ENCODE assay signal across 1 cellular context in genomic region chr14:22982477-22983245, GRCh38.
A peak's percentile ranks its signal among the peaks of the same experiment; 100 is the strongest.
TF ChIP-seq lines count a peak whose summit lies in the region.

Gene AJUBA (minus strand): TSS chr14:22982551. CDS start chr14:22982266, 285 bp downstream.

TF ChIP-seq in H1, 55 proteins besides CTCF, POLR2A, EP300 and RAD21:
- peak; percentile 79 for TF ChIP-seq BACH1 (IDR thresholded peaks at IDR 0.05; ENCODE audit: low read length)
- TF ChIP-seq MAX (IDR thresholded peaks at IDR 0.05): peak; percentile 86
- peak; percentile 85 for TF ChIP-seq KDM4A (IDR thresholded peaks at IDR 0.05; ENCODE audit: low read depth, low read length, severe bottlenecking)
- no peak for TF ChIP-seq EZH2 (IDR thresholded peaks at IDR 0.05; ENCODE audit: low read depth, low read length, severe bottlenecking)
- TF ChIP-seq ATF2 (IDR thresholded peaks at IDR 0.05; ENCODE audit: low read length): 0 out of 2 replicates have a peak, but pooled peaks have one; percentile 49
- no peak for TF ChIP-seq GABPA (IDR thresholded peaks at IDR 0.05; ENCODE audit: borderline replicate concordance, insufficient read depth, low read length)
- TF ChIP-seq NRF1 (IDR thresholded peaks at IDR 0.05; ENCODE audit: low read depth, low read length): no peak
- TF ChIP-seq JUND (IDR thresholded peaks at IDR 0.05; ENCODE audit: low read length): no peak
- peak in 1 of 2 experiments; percentile 89; a peak in 2 of 4 replicates for TF ChIP-seq SIN3A (conservative IDR thresholded peaks at IDR 0.05 in 1 of 2, IDR thresholded peaks at IDR 0.05 in 1 of 2; ENCODE audit: low read depth in 1 of 2, low read length in 2 of 2)
- peak in 1 of 2 experiments; percentile 95; a peak in 2 of 4 replicates for TF ChIP-seq HDAC2 (IDR thresholded peaks at IDR 0.05; ENCODE audit: borderline replicate concordance in 1 of 2, low read depth in 2 of 2, low read length in 2 of 2)
- no peak for TF ChIP-seq RXRA (IDR thresholded peaks at IDR 0.05; ENCODE audit: insufficient read depth, low read depth, low read length)
- peak; percentile 91 for TF ChIP-seq ASH2L (IDR thresholded peaks at IDR 0.05; ENCODE audit: low read length)
- TF ChIP-seq SAP30 (IDR thresholded peaks at IDR 0.05; ENCODE audit: insufficient read depth, insufficient replicate concordance, low read length): no peak
- no peak for TF ChIP-seq SIX5 (IDR thresholded peaks at IDR 0.05; ENCODE audit: low read depth, low read length)
- TF ChIP-seq YY1 (IDR thresholded peaks at IDR 0.05; ENCODE audit: low read depth, low read length): peak; percentile 49; the same call in 1 of the 2 replicates
- no peak for TF ChIP-seq TCF12 (IDR thresholded peaks at IDR 0.05; ENCODE audit: low read depth, low read length)
- no peak for TF ChIP-seq SUZ12 (IDR thresholded peaks at IDR 0.05; ENCODE audit: low read length)
- TF ChIP-seq CTBP2 (IDR thresholded peaks at IDR 0.05; ENCODE audit: borderline replicate concordance, insufficient read depth, insufficient read length, low read length): peak; percentile 84
- peak; percentile 76 for TF ChIP-seq SP1 (IDR thresholded peaks at IDR 0.05; ENCODE audit: low read depth, low read length)
- TF ChIP-seq TEAD4 (IDR thresholded peaks at IDR 0.05; ENCODE audit: low read depth, low read length): peak; percentile 98
- TF ChIP-seq HDAC6 (IDR thresholded peaks at IDR 0.05; ENCODE audit: low read depth, low read length): no peak
- TF ChIP-seq KDM1A (IDR thresholded peaks at IDR 0.05; ENCODE audit: borderline replicate concordance, low read length): peak; percentile 47; the same call in 1 of the 2 replicates
- TF ChIP-seq RBBP5 (IDR thresholded peaks at IDR 0.05; ENCODE audit: borderline replicate concordance, low read depth, low read length): 0 out of 2 replicates have a peak, but pooled peaks have one; percentile 38
- no peak for TF ChIP-seq CBX5 (IDR thresholded peaks at IDR 0.05; ENCODE audit: low read depth, low read length)
- TF ChIP-seq SP4 (IDR thresholded peaks at IDR 0.05; ENCODE audit: low read length): 0 out of 2 replicates have a peak, but pooled peaks have one; percentile 9
- no peak for TF ChIP-seq CEBPB (IDR thresholded peaks at IDR 0.05; ENCODE audit: low read depth, low read length)
- TF ChIP-seq RNF2 (IDR thresholded peaks at IDR 0.05; ENCODE audit: borderline replicate concordance, low read depth, low read length, missing control alignments, poor library complexity, severe bottlenecking): no peak
- no peak for TF ChIP-seq SIRT6 (IDR thresholded peaks at IDR 0.05; ENCODE audit: low read length)
- TF ChIP-seq TAF1 (IDR thresholded peaks at IDR 0.05; ENCODE audit: low read depth, low read length): no peak; the same call in 1 of the 2 replicates
- no peak; the same call in 1 of the 2 replicates for TF ChIP-seq CHD1 (IDR thresholded peaks at IDR 0.05; ENCODE audit: low read depth, low read length)
- no peak; the same call in 1 of the 2 replicates for TF ChIP-seq EGR1 (IDR thresholded peaks at IDR 0.05; ENCODE audit: borderline replicate concordance, low read depth, low read length)
- no peak for TF ChIP-seq NANOG (IDR thresholded peaks at IDR 0.05; ENCODE audit: insufficient read depth, low read depth, low read length, poor library complexity, severe bottlenecking)
- TF ChIP-seq E2F6 (IDR thresholded peaks at IDR 0.05): peak; percentile 58
- TF ChIP-seq SRF (IDR thresholded peaks at IDR 0.05; ENCODE audit: low read depth, low read length): no peak
- peak; percentile 94 for TF ChIP-seq CHD2 (IDR thresholded peaks at IDR 0.05; ENCODE audit: low read length)
- TF ChIP-seq SP2 (IDR thresholded peaks at IDR 0.05; ENCODE audit: low read length): no peak
- TF ChIP-seq BCL11A (IDR thresholded peaks at IDR 0.05; ENCODE audit: low read depth in 2 of 2, low read length in 2 of 2): no peak
- no peak for TF ChIP-seq POU5F1 (IDR thresholded peaks at IDR 0.05; ENCODE audit: low read depth, low read length)
- no peak for TF ChIP-seq MAFK (IDR thresholded peaks at IDR 0.05; ENCODE audit: low read depth, low read length)
- no peak for TF ChIP-seq KDM5A (IDR thresholded peaks at IDR 0.05; ENCODE audit: low read length)
- no peak for TF ChIP-seq JUN (IDR thresholded peaks at IDR 0.05; ENCODE audit: low read depth, low read length)
- no peak for TF ChIP-seq FOSL1 (IDR thresholded peaks at IDR 0.05; ENCODE audit: insufficient read depth, low read depth, low read length)
- 0 out of 2 replicates have a peak, but pooled peaks have one; percentile 67 for TF ChIP-seq PHF8 (conservative IDR thresholded peaks at IDR 0.05; ENCODE audit: low read depth, low read length)
- TF ChIP-seq CHD7 (IDR thresholded peaks at IDR 0.05; ENCODE audit: insufficient replicate concordance, low read length): no peak
- no peak for TF ChIP-seq GTF2F1 (IDR thresholded peaks at IDR 0.05; ENCODE audit: borderline replicate concordance, low read depth, low read length)
- no peak for TF ChIP-seq ZNF274 (IDR thresholded peaks at IDR 0.05; ENCODE audit: borderline replicate concordance, extremely low read depth, low read length)
- TF ChIP-seq BRCA1 (IDR thresholded peaks at IDR 0.05; ENCODE audit: low read depth, low read length): no peak
- peak; percentile 77 for TF ChIP-seq TBP (IDR thresholded peaks at IDR 0.05; ENCODE audit: low read depth, low read length)
- TF ChIP-seq ATF3 (IDR thresholded peaks at IDR 0.05; ENCODE audit: insufficient read depth, low read depth, low read length): no peak
- no peak for TF ChIP-seq CBX8 (IDR thresholded peaks at IDR 0.05; ENCODE audit: borderline replicate concordance, low read depth, low read length)
- TF ChIP-seq RFX5 (IDR thresholded peaks at IDR 0.05; ENCODE audit: borderline replicate concordance, low read depth, low read length): no peak
- no peak for TF ChIP-seq TAF7 (optimal IDR thresholded peaks at IDR 0.05; ENCODE audit: borderline replicate concordance, low read depth, low read length)
- no peak; the same call in 1 of the 2 replicates for TF ChIP-seq USF2 (IDR thresholded peaks at IDR 0.05; ENCODE audit: low read length)
- TF ChIP-seq CREB1 (IDR thresholded peaks at IDR 0.05): peak; percentile 72
- TF ChIP-seq POLR2AphosphoS5 (IDR thresholded peaks at IDR 0.05; ENCODE audit: low read depth, low read length): peak; percentile 68; the same call in 1 of the 2 replicates
